8 cellular contexts compared by ENCODE assay signal in genomic region chr16:29675811-29676643, GRCh38. TPM values are rescaled to one million over a fixed set of nuclear protein-coding genes. Genes with fewer than 3 reads are reported as not detected.
DNase-seq lines count a peak whose midpoint lies in the region; ATAC-seq, FAIRE-seq and TF ChIP-seq lines count a peak whose summit lies in the region.

No MANE protein-coding gene starts in this region.

- peak overlapping the region; percentile 69 for H3K27ac Mint-ChIP-seq in T-helper 2 cell treated with Interferon-gamma antibody and Interleukin-4, amounts not matched to agents 5 μg/mL and 100 μg/mL, for 36 hours

- no peaks in the 10 kb centered on the region for H3K9me3 Mint-ChIP-seq in T-helper 2 cell treated with Interferon-gamma antibody and Interleukin-4, amounts not matched to agents 5 μg/mL and 100 μg/mL, for 36 hours

- no peaks in the 10 kb centered on the region for H3K27me3 Mint-ChIP-seq in T-helper 2 cell treated with Interferon-gamma antibody and Interleukin-4, amounts not matched to agents 5 μg/mL and 100 μg/mL, for 36 hours (ENCODE audit: low read depth)

- H3K4me1 Mint-ChIP-seq in T-helper 2 cell treated with Interferon-gamma antibody and Interleukin-4, amounts not matched to agents 5 μg/mL and 100 μg/mL, for 36 hours (ENCODE audit: low read depth), result peaks cover 25% of the 10 kb centered on the region

- H3K4me3 Mint-ChIP-seq in T-helper 2 cell treated with Interferon-gamma antibody and Interleukin-4, amounts not matched to agents 5 μg/mL and 100 μg/mL, for 36 hours, result no peak overlapping the region

- H3K4me3 ChIP-seq in spleen, result no peak overlapping the region

- H3K4me1 ChIP-seq in foreskin keratinocyte (peaks cover 3% of the 10 kb centered on the region), spleen (peaks cover 2 to 70% (median 29%) of the 10 kb centered on the region in 6 donors)

- H3K36me3 ChIP-seq in spleen, result peaks cover 0 to 5% (median 0%) of the 10 kb centered on the region in 6 donors

- peaks cover 18% of the 10 kb centered on the region for H3K36me3 Mint-ChIP-seq in T-helper 2 cell treated with Interferon-gamma antibody and Interleukin-4, amounts not matched to agents 5 μg/mL and 100 μg/mL, for 36 hours (ENCODE audit: low read depth)

- no peaks in the 10 kb centered on the region for H3K9me3 ChIP-seq in spleen

- ATAC-seq in HG03432 (IDR thresholded peaks at IDR 0.05; ENCODE audit: unreplicated experiment) (peak; percentile 48), foreskin keratinocyte (no peak)

- no peak for TF ChIP-seq CTCF in foreskin keratinocyte (conservative IDR thresholded peaks at IDR 0.05)
- TF ChIP-seq CTCF in D721Med (IDR thresholded peaks at IDR 0.05; ENCODE audit: insufficient read depth, missing control alignments), result no peak
- TF ChIP-seq CTCF in spleen (IDR thresholded peaks at IDR 0.05 in 8 of 11, conservative IDR thresholded peaks at IDR 0.05 in 3 of 11), result no peak

- H3K27ac ChIP-seq in foreskin keratinocyte, result no peak overlapping the region
- peak overlapping the region in 1 of 8 donors; percentile 5 for H3K27ac ChIP-seq in spleen

- DNase-seq in DMS 273 (lab: John Stamatoyannopoulos, UW; ENCODE audit: unreplicated experiment), result peak; percentile 76
- DNase-seq in T-helper 2 cell treated with Interferon-gamma antibody and Interleukin-4, amounts not matched to agents 5 μg/mL and 100 μg/mL, for 36 hours (ENCODE audit: low spot score), result no peak
- DNase-seq in iris pigment epithelial cell (ENCODE audit: low read depth), result peak; percentile 42
- no peak for DNase-seq in foreskin keratinocyte
- no peak for DNase-seq in D721Med (ENCODE audit: insufficient read length, low spot score)
- no peak for DNase-seq in mucosa of gallbladder (ENCODE audit: low spot score)
- DNase-seq in spleen, result no peak

- no peak for TF ChIP-seq POLR2A in spleen (IDR thresholded peaks at IDR 0.05)

- intact Hi-C loops in spleen (cut with DNase I; ENCODE audit: low total_unique reads), result no loop called here

- H3K27me3 ChIP-seq in foreskin keratinocyte, result no peaks in the 10 kb centered on the region
- no peaks in the 10 kb centered on the region for H3K27me3 ChIP-seq in spleen (replicated peaks in 1 of 7)

- no peak for FAIRE-seq in D721Med (lab: Jason Lieb, UNC)

- WGBS in spleen, 5 donors, result 54 to 73% (median 56%) methylated on average over 3 of the region's 3 CpGs

RNA-seq across cellular contexts. Expression of gene QPRT, which starts 3.0 kb away (rescaled TPM):
- total RNA-seq in foreskin keratinocyte (80.5 and 91.7 TPM in 2 replicates), mucosa of gallbladder (17.2 TPM), spleen (10 to 100 TPM in 6 of 7 donors, 1 to 10 TPM in 1; 8.8 to 37.2 (median 21.7) TPM)
- polyA plus RNA-seq in foreskin keratinocyte (111 and 129 TPM in 2 replicates), spleen (1 to 10 TPM; 3.3 to 8.0 (median 7.5) TPM)

RNA-seq across cellular contexts. Expression of gene SPN, which starts 13.0 kb away (rescaled TPM):
- total RNA-seq in foreskin keratinocyte (not detected in 2 replicates), mucosa of gallbladder (9.0 TPM), spleen (10 to 100 TPM; 21.6 to 46.4 (median 28.7) TPM)
- polyA plus RNA-seq in foreskin keratinocyte (not detected in 2 replicates), spleen (1 to 10 TPM; 3.9 to 9.1 (median 7.3) TPM)

Comparison
In these comparisons a context has a peak if more than half of its experiments do, and no peak if none do; other contexts are left out.
1. DNase-seq: peak in DMS 273 (single experiment) and iris pigment epithelial cell (single experiment); none in T-helper 2 cell treated with Interferon-gamma antibody and Interleukin-4, amounts not matched to agents 5 μg/mL and 100 μg/mL, for 36 hours (single experiment), foreskin keratinocyte (0 of 2), D721Med (single experiment), mucosa of gallbladder (single experiment) and spleen (single experiment).